Comparison of ENCODE assay signal across 12 cellular contexts in the genomic region with DNA sequence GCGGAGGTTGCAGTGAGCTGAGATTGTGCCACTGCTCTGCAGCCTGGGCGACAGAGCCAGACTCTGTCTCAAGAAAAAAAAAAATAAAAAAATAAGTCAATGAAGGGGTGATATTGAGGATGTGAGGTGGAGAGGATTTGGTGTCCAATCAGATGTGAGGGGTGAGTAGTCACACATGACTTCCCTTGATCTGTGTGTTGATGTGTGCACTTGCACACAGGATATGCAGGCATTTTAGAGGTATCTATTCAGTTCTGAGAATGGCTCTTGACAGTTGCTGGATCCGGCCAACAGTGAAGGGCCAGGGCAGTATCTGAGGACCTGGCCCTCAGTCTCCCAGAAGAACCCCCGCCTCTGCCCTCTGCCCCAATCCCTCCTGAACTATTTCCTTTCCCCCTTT. TPM values are rescaled to one million over a fixed set of nuclear protein-coding genes. Genes with fewer than 3 reads are reported as not detected.
DNase-seq lines count a peak whose midpoint lies in the region; ATAC-seq and TF ChIP-seq lines count a peak whose summit lies in the region.
"Had no signal": no experiment of that assay in that cellular context is flagged by ENCODE, and none has a peak within 500 bp of the region (broad histone marks: within the 10 kb centered on the region; RNA-seq: fewer than 3 reads in every experiment).

No MANE protein-coding gene starts in this region.

- H3K27ac ChIP-seq in CD4-positive, alpha-beta T cell (ENCODE audit: low read depth, low read length): no peak overlapping the region
- peak overlapping the region; percentile 76 for H3K27ac ChIP-seq in cingulate gyrus (ENCODE audit: low read depth, low read length)
- H3K27ac ChIP-seq: brain microvascular endothelial cell had no signal

- H3K36me3 Mint-ChIP-seq in CD4-positive, alpha-beta T cell (ENCODE audit: low read depth): no peaks in the 10 kb centered on the region
- peaks cover 3% of the 10 kb centered on the region for H3K36me3 Mint-ChIP-seq in IgD-negative memory B cell
- no peaks in the 10 kb centered on the region for H3K36me3 Mint-ChIP-seq in osteocyte (ENCODE audit: unreplicated experiment)

- no peaks in the 10 kb centered on the region for H3K9me3 ChIP-seq in CD4-positive, alpha-beta T cell (ENCODE audit: control insufficient read depth, low read length)

- POLR2A ChIA-PET in CD4-positive, alpha-beta T cell (lab: Charles Lee): interaction anchor here (1.5 to 3.3 kb wide), 7 partner anchors 16 to 157 kb away, joined by 5 to 87 read pairs (median 6); a partner anchor contains a TSS

- ATAC-seq in CD4-positive, alpha-beta T cell (ENCODE audit: poor library complexity): peak; percentile 72
- no peak for ATAC-seq in HG03097 (IDR thresholded peaks at IDR 0.05; ENCODE audit: low FRiP score, unreplicated experiment)

- no peaks in the 10 kb centered on the region for H3K9me3 Mint-ChIP-seq in CD4-positive, alpha-beta T cell
- no peaks in the 10 kb centered on the region for H3K9me3 Mint-ChIP-seq in IgD-negative memory B cell
- H3K9me3 Mint-ChIP-seq in osteocyte (ENCODE audit: unreplicated experiment): no peaks in the 10 kb centered on the region

- peaks cover 4% of the 10 kb centered on the region for H3K27me3 ChIP-seq in CD4-positive, alpha-beta T cell (ENCODE audit: control insufficient read depth, insufficient read depth, low read length)
- H3K27me3 ChIP-seq: brain microvascular endothelial cell had no signal

- intact Hi-C loops in CD4-positive, alpha-beta T cell (cut with DNase I, micrococcal nuclease): loop anchor here (2.0 to 5.0 kb wide), 3 partner anchors 55 to 132 kb away; no protein-coding TSS in a partner anchor

- peak overlapping the region; percentile 91 for H3K4me3 Mint-ChIP-seq in CD4-positive, alpha-beta T cell
- peak overlapping the region; percentile 45 to 87 (median 78) for H3K4me3 Mint-ChIP-seq in IgD-negative memory B cell
- H3K4me3 Mint-ChIP-seq in osteocyte (ENCODE audit: unreplicated experiment): peak overlapping the region; percentile 58

- TF ChIP-seq CTCF in CD4-positive, alpha-beta T cell (IDR thresholded peaks at IDR 0.05): no peak
- TF ChIP-seq CTCF in osteocyte (IDR thresholded peaks at IDR 0.05): no peak

- CTCF ChIA-PET in CD4-positive, alpha-beta T cell (lab: Charles Lee): interaction anchor here (2.0 to 2.6 kb wide), 4 partner anchors 17 to 78 kb away, joined by 5 to 51 read pairs (median 24); a partner anchor contains a TSS

- peaks cover 21% of the 10 kb centered on the region for H3K4me1 Mint-ChIP-seq in CD4-positive, alpha-beta T cell (ENCODE audit: low read depth)
- peaks cover 5 to 13% (median 9%) of the 10 kb centered on the region in 3 donors for H3K4me1 Mint-ChIP-seq in IgD-negative memory B cell
- H3K4me1 Mint-ChIP-seq in osteocyte (ENCODE audit: unreplicated experiment): peaks cover 22% of the 10 kb centered on the region

- DNase-seq in CD4-positive, alpha-beta T cell: no peak
- DNase-seq in osteocyte (ENCODE audit: extremely low spot score, unreplicated experiment): no peak
- DNase-seq in SHP77 (lab: John Stamatoyannopoulos, UW): no peak
- DNase-seq in glomerular visceral epithelial cell (ENCODE audit: extremely low spot score): no peak
- no peak for DNase-seq in Ammon's horn (ENCODE audit: low spot score)
- DNase-seq: Kasumi-1, SHP77 treated with DMSO at 0.1 percent for 48 hours had no signal

- peaks cover 6% of the 10 kb centered on the region for H3K27me3 Mint-ChIP-seq in CD4-positive, alpha-beta T cell
- peaks cover 4% of the 10 kb centered on the region for H3K27me3 Mint-ChIP-seq in IgD-negative memory B cell
- H3K27me3 Mint-ChIP-seq in osteocyte (ENCODE audit: unreplicated experiment): peaks cover 6% of the 10 kb centered on the region

- H3K27ac Mint-ChIP-seq in CD4-positive, alpha-beta T cell: peak overlapping the region; percentile 86
- H3K27ac Mint-ChIP-seq in IgD-negative memory B cell (no peak overlapping the region), osteocyte (ENCODE audit: unreplicated experiment) (peak overlapping the region; percentile 31)

RNA-seq across cellular contexts. Expression of a gene that starts 7.8 kb away (rescaled TPM):
- under 1 TPM in 1 of 2 experiments, not detected in 1; 0.14 TPM for total RNA-seq in CD4-positive, alpha-beta T cell
- not detected for polyA plus RNA-seq in IgD-negative memory B cell
- not detected in 2 replicates for total RNA-seq in osteocyte
- total RNA-seq: pulmonary artery endothelial cell had no signal

RNA-seq across cellular contexts. Expression of a gene that starts 22.6 kb away (rescaled TPM):
- 10 to 100 TPM; 21.0 to 22.7 TPM for total RNA-seq in CD4-positive, alpha-beta T cell
- 41.3 TPM for polyA plus RNA-seq in IgD-negative memory B cell
- 66.3 and 72.8 TPM in 2 replicates for total RNA-seq in osteocyte

RNA-seq across cellular contexts. Expression of a gene that starts 36.0 kb away (rescaled TPM):
- total RNA-seq in CD4-positive, alpha-beta T cell: 10 to 100 TPM; 42.3 to 43.3 TPM
- polyA plus RNA-seq in IgD-negative memory B cell: 9.1 TPM
- total RNA-seq in osteocyte: 77.0 and 83.3 TPM in 2 replicates

RNA-seq across cellular contexts. Expression of a gene that starts 44.5 kb away (rescaled TPM):
- 10 to 100 TPM; 30.9 to 33.8 TPM for total RNA-seq in CD4-positive, alpha-beta T cell
- 50.4 TPM for polyA plus RNA-seq in IgD-negative memory B cell
- 72.5 and 80.5 TPM in 2 replicates for total RNA-seq in osteocyte

RNA-seq across cellular contexts. Expression of a gene that starts 48.6 kb away (rescaled TPM):
- total RNA-seq in CD4-positive, alpha-beta T cell: 100 to 1,000 TPM; 757 to 763 TPM
- 1,442 TPM for polyA plus RNA-seq in IgD-negative memory B cell
- total RNA-seq in osteocyte: 394 and 396 TPM in 2 replicates

Comparison
In these comparisons a context has a peak if more than half of its experiments do, and no peak if none do; other contexts are left out.
1. H3K27ac Mint-ChIP-seq: peak in CD4-positive, alpha-beta T cell (single experiment) and osteocyte (single experiment); none in IgD-negative memory B cell (0 of 3).
2. Peak in every context shown above with its lines, with median percentiles within 50 percentile points of each other: H3K4me3 Mint-ChIP-seq.